1 cellular context compared by ENCODE assay signal in genomic region chr11:69014936-69015549, GRCh38.
TF ChIP-seq lines count a peak whose summit lies in the region.

No MANE protein-coding gene starts in this region.

TF ChIP-seq in H1, 55 proteins besides CTCF, POLR2A, EP300 and RAD21 (continued from another document):
- no peak for TF ChIP-seq SAP30 (IDR thresholded peaks at IDR 0.05; ENCODE audit: insufficient read depth, insufficient replicate concordance, low read length)
- TF ChIP-seq JUN (IDR thresholded peaks at IDR 0.05; ENCODE audit: low read depth, low read length): no peak
- no peak for TF ChIP-seq USF2 (IDR thresholded peaks at IDR 0.05; ENCODE audit: low read length)
- TF ChIP-seq ZNF274 (IDR thresholded peaks at IDR 0.05; ENCODE audit: borderline replicate concordance, extremely low read depth, low read length): no peak
- no peak for TF ChIP-seq RFX5 (IDR thresholded peaks at IDR 0.05; ENCODE audit: borderline replicate concordance, low read depth, low read length)
- no peak for TF ChIP-seq TBP (IDR thresholded peaks at IDR 0.05; ENCODE audit: low read depth, low read length)
- TF ChIP-seq CHD7 (IDR thresholded peaks at IDR 0.05; ENCODE audit: insufficient replicate concordance, low read length): no peak
- TF ChIP-seq MAFK (IDR thresholded peaks at IDR 0.05; ENCODE audit: low read depth, low read length): no peak
- TF ChIP-seq NANOG (IDR thresholded peaks at IDR 0.05; ENCODE audit: insufficient read depth, low read depth, low read length, poor library complexity, severe bottlenecking): no peak
- TF ChIP-seq FOSL1 (IDR thresholded peaks at IDR 0.05; ENCODE audit: insufficient read depth, low read depth, low read length): no peak
- no peak for TF ChIP-seq MAX (IDR thresholded peaks at IDR 0.05)
- no peak for TF ChIP-seq CHD1 (IDR thresholded peaks at IDR 0.05; ENCODE audit: low read depth, low read length)
- TF ChIP-seq BACH1 (IDR thresholded peaks at IDR 0.05; ENCODE audit: low read length): no peak
- TF ChIP-seq TEAD4 (IDR thresholded peaks at IDR 0.05; ENCODE audit: low read depth, low read length): no peak
- no peak for TF ChIP-seq ATF2 (IDR thresholded peaks at IDR 0.05; ENCODE audit: low read length)
- TF ChIP-seq E2F6 (IDR thresholded peaks at IDR 0.05): no peak
